ENCODE assay signal across 22 cellular contexts in the genomic region with DNA sequence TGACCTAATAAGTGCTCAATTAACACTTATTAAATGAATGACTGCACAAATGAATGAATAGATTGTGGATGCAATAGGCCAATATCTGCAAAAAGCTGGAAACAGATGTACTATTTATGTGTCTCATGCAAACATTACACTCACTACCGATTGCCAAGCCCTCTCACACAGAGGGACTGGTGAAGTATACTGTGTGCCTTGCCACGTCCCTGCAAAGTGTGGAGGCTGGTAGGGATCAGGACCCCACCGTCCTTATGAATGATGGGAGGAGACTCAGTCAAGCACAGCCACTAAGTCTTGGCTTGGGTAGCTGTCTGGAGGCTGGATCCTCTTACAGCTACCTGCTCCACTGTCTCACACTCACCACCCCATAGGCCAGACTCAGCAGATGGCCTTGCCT. TPM values are rescaled to one million over a fixed set of nuclear protein-coding genes. Genes with fewer than 3 reads are reported as not detected.
"Had no signal": no experiment of that assay in that cellular context is flagged by ENCODE, and none has a peak within 500 bp of the region (broad histone marks: within the 10 kb centered on the region; RNA-seq: fewer than 3 reads in every experiment).

No MANE protein-coding gene starts in this region.

- H3K36me3 Mint-ChIP-seq: T-cell had no signal

- DNase-seq: KBM-7, MV-4-11, NCI-H1048, NCI-H1105, NCI-H1417, NCI-H1436 treated with DMSO at 0.1 percent for 48 hours, NCI-H1694, NCI-H187 treated with DMSO at 0.1 percent for 48 hours, NCI-H2029 treated with DMSO at 0.1 percent for 48 hours, NCI-H2171 treated with DMSO at 0.1 percent for 48 hours, NCI-H345, NCI-H446 treated with DMSO at 0.1 percent for 48 hours, NCI-H510A treated with DMSO at 0.1 percent for 48 hours, NCI-H526, NCI-H774, RPMI8226, SHP77, SK-N-SH, SW 1271, T-cell had no signal

- ATAC-seq: T-cell had no signal

- H3K9me3 ChIP-seq: SK-N-SH had no signal

- H3K4me3 Mint-ChIP-seq: T-cell had no signal

- H3K9me3 Mint-ChIP-seq: T-cell had no signal

- H3K27ac Mint-ChIP-seq: T-cell had no signal

RNA-seq across cellular contexts. Expression of a gene that starts 3.9 kb away (rescaled TPM):
- total RNA-seq: HT-29, MCF 10A, T-cell had no signal
